ENCODE assay signal across 1 cellular context in genomic region chr2:9234680-9235387, GRCh38.
TF ChIP-seq lines count a peak whose summit lies in the region.

No MANE protein-coding gene starts in this region.

TF ChIP-seq in GM23338, 12 proteins besides CTCF, POLR2A, EP300 and RAD21 (continued from another document):
- TF ChIP-seq NANOG (IDR thresholded peaks at IDR 0.05; ENCODE audit: borderline replicate concordance) (no peak), STAT1 (IDR thresholded peaks at IDR 0.05; ENCODE audit: unreplicated experiment) (no peak), ZNF114 (CRISPR knock-in tag; IDR thresholded peaks at IDR 0.05) (no peak), CREB1 (CRISPR knock-in tag; IDR thresholded peaks at IDR 0.05; ENCODE audit: low read depth) (no peak), ZNF331 (CRISPR knock-in tag; IDR thresholded peaks at IDR 0.05; ENCODE audit: low read depth) (no peak), EZH2 (IDR thresholded peaks at IDR 0.05; ENCODE audit: low read depth, unreplicated experiment) (no peak), JUNB (IDR thresholded peaks at IDR 0.05; ENCODE audit: unreplicated experiment) (no peak), EZH2phosphoT487 (IDR thresholded peaks at IDR 0.05; ENCODE audit: unreplicated experiment) (no peak)
TF ChIP-seq in GM23338: peak in this region for 0.
